9 cellular contexts compared by ENCODE assay signal in genomic region chr13:19123502-19123901, GRCh38. TPM values are rescaled to one million over a fixed set of nuclear protein-coding genes. Genes with fewer than 3 reads are reported as not detected.
"Had no signal": no experiment of that assay in that cellular context is flagged by ENCODE, and none has a peak within 500 bp of the region (broad histone marks: within the 10 kb centered on the region; RNA-seq: fewer than 3 reads in every experiment).

No MANE protein-coding gene starts in this region.

- DNase-seq: GDM1, GF-D8 had no signal

- H3K4me3 ChIP-seq: GM12878 had no signal

- ATAC-seq: GM12878 had no signal

- FAIRE-seq: G401.6, GM12878, GM12891, GM12892, GM18507, GM19239 had no signal

RNA-seq across cellular contexts. Expression of gene TUBA3C, which starts 58.1 kb away (rescaled TPM):
- total RNA-seq: G401, GM12878 had no signal
